Comparison of ENCODE assay signal across 19 cellular contexts in genomic region chr7:46945328-46945727, GRCh38.
DNase-seq lines count a peak whose midpoint lies in the region; ATAC-seq and TF ChIP-seq lines count a peak whose summit lies in the region.
"Had no signal": no experiment of that assay in that cellular context is flagged by ENCODE, and none has a peak within 500 bp of the region (broad histone marks: within the 10 kb centered on the region; RNA-seq: fewer than 3 reads in every experiment).

No MANE protein-coding gene starts in this region.

- H3K4me1 ChIP-seq in smooth muscle cell (ENCODE audit: low read depth) = no peaks in the 10 kb centered on the region

- no peak overlapping the region for H2AFZ ChIP-seq in smooth muscle cell (ENCODE audit: low read depth)
- H2AFZ ChIP-seq: GM23338 had no signal

- DNase-seq in AG20443 (ENCODE audit: low spot score) = peak; percentile 75
- DNase-seq in NCI-H82 (lab: John Stamatoyannopoulos, UW) = peak; percentile 78
- peak; percentile 36 for DNase-seq in fibroblast of the aortic adventitia (ENCODE audit: low read depth)
- no peak for DNase-seq in smooth muscle cell (lab: John Stamatoyannopoulos, UW; ENCODE audit: unreplicated experiment)
- DNase-seq in dorsolateral prefrontal cortex = no peak
- DNase-seq: AML-193, DMS79 treated with DMSO at 0.1 percent for 48 hours, HCEC 1CT, IMR-90, Karpas-422, NCI-H1436 treated with DMSO at 0.1 percent for 48 hours, NCI-H2029 treated with DMSO at 0.1 percent for 48 hours, NCI-H2171 treated with DMSO at 0.1 percent for 48 hours had no signal

- H3K36me3 ChIP-seq in smooth muscle cell (ENCODE audit: low read depth) = no peaks in the 10 kb centered on the region

- H3K4me3 ChIP-seq in fibroblast of the aortic adventitia (ENCODE audit: low read depth, low read length) (no peak overlapping the region), smooth muscle cell (no peak overlapping the region), dorsolateral prefrontal cortex (no peak overlapping the region)
- H3K4me3 ChIP-seq: A549, GM23338 had no signal

- no peak for TF ChIP-seq CTCF in fibroblast of the aortic adventitia (IDR thresholded peaks at IDR 0.05; ENCODE audit: insufficient read depth, low read length)
- TF ChIP-seq CTCF in smooth muscle cell (IDR thresholded peaks at IDR 0.05; ENCODE audit: borderline replicate concordance, insufficient read depth, poor library complexity, severe bottlenecking) = no peak
- TF ChIP-seq CTCF in dorsolateral prefrontal cortex (IDR thresholded peaks at IDR 0.05 in 54 of 56, conservative IDR thresholded peaks at IDR 0.05 in 2 of 56; ENCODE audit: low read depth in 1 of 56, partially characterized antibody in 56 of 56) = no peak

- H3K27me3 ChIP-seq in smooth muscle cell (ENCODE audit: low read depth) (no peaks in the 10 kb centered on the region), dorsolateral prefrontal cortex (peaks cover 0 to 2% (median 0%) of the 10 kb centered on the region in 45 donors)

- ATAC-seq in GM18519 (IDR thresholded peaks at IDR 0.05; ENCODE audit: low FRiP score, unreplicated experiment) (no peak), HG02973 (IDR thresholded peaks at IDR 0.05; ENCODE audit: unreplicated experiment) (no peak)
- ATAC-seq: A549, GM23338, Right ventricle myocardium inferior had no signal

- no peaks in the 10 kb centered on the region for H3K9me3 ChIP-seq in smooth muscle cell (replicated peaks; ENCODE audit: low read depth)
- H3K9me3 ChIP-seq: A549 had no signal

- H3K4me2 ChIP-seq in smooth muscle cell = peak overlapping the region; percentile 16
- H3K4me2 ChIP-seq: A549, GM23338 had no signal

- no peak overlapping the region for H3K9ac ChIP-seq in smooth muscle cell (ENCODE audit: low read depth)

- no peaks in the 10 kb centered on the region for H3K79me2 ChIP-seq in smooth muscle cell (ENCODE audit: low read depth)

- H3F3A ChIP-seq in smooth muscle cell (ENCODE audit: low read depth) = no peaks in the 10 kb centered on the region

- H4K20me1 ChIP-seq in smooth muscle cell (ENCODE audit: low read depth) = no peaks in the 10 kb centered on the region

- peak overlapping the region; percentile 40 for H3K27ac ChIP-seq in smooth muscle cell (ENCODE audit: low read depth)
- no peak overlapping the region for H3K27ac ChIP-seq in dorsolateral prefrontal cortex
- H3K27ac ChIP-seq: A549, HL-60 had no signal

- intact Hi-C loops in dorsolateral prefrontal cortex (cut with DNase I) = no loop called here

Comparison
In these comparisons a context has a peak if more than half of its experiments do, and no peak if none do; other contexts are left out.
1. DNase-seq: peak in AG20443 (single experiment), NCI-H82 (single experiment) and fibroblast of the aortic adventitia (single experiment); none in smooth muscle cell (single experiment) and dorsolateral prefrontal cortex (0 of 10).